ENCODE assay signal across 16 cellular contexts in the genomic region with DNA sequence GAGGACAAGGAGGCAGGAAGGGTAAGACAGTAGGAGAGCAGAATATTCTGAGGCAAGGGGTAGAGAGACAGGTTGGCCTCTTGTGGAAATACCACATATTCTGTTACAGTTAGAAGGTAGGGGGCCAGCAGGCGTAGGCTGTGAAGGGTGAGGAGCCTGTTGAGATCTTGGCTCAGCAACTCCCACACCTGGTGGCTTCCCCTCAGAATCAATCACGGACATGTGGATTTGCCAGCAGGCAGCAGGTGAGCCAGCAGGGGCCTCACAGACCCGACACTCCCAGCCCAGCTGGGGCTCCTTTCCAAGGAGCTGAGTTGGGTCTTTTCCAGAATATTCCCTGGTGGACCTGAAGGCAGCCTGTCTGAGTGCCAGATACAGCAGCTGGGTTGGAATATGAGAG.
DNase-seq lines count a peak whose midpoint lies in the region; ATAC-seq lines count a peak whose summit lies in the region.
"Had no signal": no experiment of that assay in that cellular context is flagged by ENCODE, and none has a peak within 500 bp of the region (broad histone marks: within the 10 kb centered on the region; RNA-seq: fewer than 3 reads in every experiment).

No MANE protein-coding gene starts in this region.

- peak in 2 of 3 experiments; percentile 14 to 40 for DNase-seq in NCI-H1417 (lab: John Stamatoyannopoulos, UW)
- no peak for DNase-seq in NCI-H1417 treated with DMSO at 0.1 percent for 48 hours (lab: John Stamatoyannopoulos, UW)
- DNase-seq in NCI-H146 treated with DMSO at 0.1 percent for 48 hours (lab: John Stamatoyannopoulos, UW; ENCODE audit: unreplicated experiment) = peak; percentile 7
- peak; percentile 93 for DNase-seq in NCI-H69 (lab: John Stamatoyannopoulos, UW)
- peak; percentile 9 for DNase-seq in pons (ENCODE audit: low spot score)
- DNase-seq in EL = no peak
- no peak for DNase-seq in NK-92 treated with Interleukin-12 subunit alpha and Interleukin-12 subunit beta, amount 100 ng/mL, for 24 hours (lab: John Stamatoyannopoulos, UW)
- DNase-seq: CD8-positive, alpha-beta memory T cell; DMS53; GM23248; NCI-H1105; NCI-H526; PC-9; T-cell; T1000 had no signal

- ATAC-seq in HG03097 (IDR thresholded peaks at IDR 0.05; ENCODE audit: low FRiP score, unreplicated experiment) = no peak
- ATAC-seq: T-cell had no signal

Comparison
In these comparisons a context has a peak if more than half of its experiments do, and no peak if none do; other contexts are left out.
1. DNase-seq: peak in NCI-H1417 (2 of 3), NCI-H146 treated with DMSO at 0.1 percent for 48 hours (single experiment), NCI-H69 (single experiment) and pons (single experiment); none in NCI-H1417 treated with DMSO at 0.1 percent for 48 hours (single experiment), EL (single experiment) and NK-92 treated with Interleukin-12 subunit alpha and Interleukin-12 subunit beta, amount 100 ng/mL, for 24 hours (single experiment).